22 cellular contexts compared by ENCODE assay signal in genomic region chr10:70334526-70335245, GRCh38. TPM values are rescaled to one million over a fixed set of nuclear protein-coding genes. Genes with fewer than 3 reads are reported as not detected.
"Had no signal": no experiment of that assay in that cellular context is flagged by ENCODE, and none has a peak within 500 bp of the region (broad histone marks: within the 10 kb centered on the region; RNA-seq: fewer than 3 reads in every experiment).

No MANE protein-coding gene starts in this region.

- H3K4me3 Mint-ChIP-seq: activated B cell treated with CpG ODN at 0.5 μM for 24 hours; activated CD4-positive, alpha-beta T cell treated with anti-CD3 and anti-CD28 coated beads, Interleukin-2, amount 10 ng/mL, durations not matched to agents 7 days and 5 days; activated naive CD4-positive, alpha-beta T cell treated with anti-CD3 and anti-CD28 coated beads for 36 hours; activated T-helper 17 cell treated with anti-CD3 and anti-CD28 coated beads, Interleukin-2, amount 50 U/mL, for 72 hours; dendritic cell treated with granulocyte-macrophage colony-stimulating factor and Interleukin-4, amounts not matched to agents 40 ng/mL and 50 ng/mL, for 4 days; effector memory CD8-positive, alpha-beta T cell; naive thymus-derived CD4-positive, alpha-beta T cell had no signal

- FAIRE-seq: TTC549 had no signal

- H3K4me3 ChIP-seq: lung, right lobe of liver, suprapubic skin, upper lobe of left lung had no signal

- H3K9me3 ChIP-seq: neutrophil, right lobe of liver, suprapubic skin had no signal

- H3K27me3 Mint-ChIP-seq: activated CD4-positive, alpha-beta T cell treated with anti-CD3 and anti-CD28 coated beads, Interleukin-2, amount 10 ng/mL, durations not matched to agents 7 days and 5 days; activated T-helper 17 cell treated with anti-CD3 and anti-CD28 coated beads, Interleukin-2, amount 50 U/mL, for 72 hours; effector memory CD8-positive, alpha-beta T cell; naive thymus-derived CD4-positive, alpha-beta T cell had no signal

- H3K27ac Mint-ChIP-seq: activated B cell treated with CpG ODN at 0.5 μM for 24 hours; activated CD4-positive, alpha-beta T cell treated with anti-CD3 and anti-CD28 coated beads, Interleukin-2, amount 10 ng/mL, durations not matched to agents 7 days and 5 days; activated naive CD4-positive, alpha-beta T cell treated with anti-CD3 and anti-CD28 coated beads for 36 hours; activated T-helper 17 cell treated with anti-CD3 and anti-CD28 coated beads, Interleukin-2, amount 50 U/mL, for 72 hours; dendritic cell treated with granulocyte-macrophage colony-stimulating factor and Interleukin-4, amounts not matched to agents 40 ng/mL and 50 ng/mL, for 4 days; naive thymus-derived CD4-positive, alpha-beta T cell had no signal

- H3K36me3 ChIP-seq: neutrophil, right lobe of liver, suprapubic skin, upper lobe of left lung had no signal

- H3K27ac ChIP-seq: epithelial cell of prostate, neutrophil, right lobe of liver, suprapubic skin, upper lobe of left lung had no signal

- DNase-seq: activated B cell treated with CpG ODN at 0.5 μM for 24 hours; activated CD4-positive, alpha-beta T cell treated with anti-CD3 and anti-CD28 coated beads, Interleukin-2, amount 10 ng/mL, durations not matched to agents 7 days and 5 days; activated CD8-positive, alpha-beta memory T cell treated with anti-CD3 and anti-CD28 coated beads for 24 hours; activated naive CD4-positive, alpha-beta T cell treated with anti-CD3 and anti-CD28 coated beads for 36 hours; activated T-cell treated with anti-CD3 and anti-CD28 coated beads for 4 hours; central memory CD4-positive, alpha-beta T cell; effector memory CD8-positive, alpha-beta T cell; hippocampal formation; kidney glomerular epithelial cell; naive thymus-derived CD4-positive, alpha-beta T cell; right lobe of liver; stimulated activated CD4-positive, alpha-beta T cell treated with anti-CD3 and anti-CD28 coated beads, Interleukin-12 subunit alpha, Interleukin-12 subunit beta, amount 100 ng/mL, for 4 hours; stimulated activated naive CD4-positive, alpha-beta T cell treated with Interleukin-2 at 50 U/mL for 16 hours; T-helper 2 cell had no signal

- ATAC-seq: activated T-helper 17 cell treated with anti-CD3 and anti-CD28 coated beads, Interleukin-2, amount 50 U/mL, for 72 hours; effector memory CD8-positive, alpha-beta T cell; naive thymus-derived CD4-positive, alpha-beta T cell; right lobe of liver had no signal

- H3K27me3 ChIP-seq: right lobe of liver, suprapubic skin, upper lobe of left lung had no signal

- H3K9me3 Mint-ChIP-seq: activated B cell treated with CpG ODN at 0.5 μM for 24 hours; activated T-helper 17 cell treated with anti-CD3 and anti-CD28 coated beads, Interleukin-2, amount 50 U/mL, for 72 hours; effector memory CD8-positive, alpha-beta T cell had no signal

RNA-seq across cellular contexts. Expression of gene NPFFR1, which starts 50.9 kb away (rescaled TPM):
- total RNA-seq: activated B cell treated with CpG ODN at 0.5 μM for 24 hours; activated CD4-positive, alpha-beta T cell treated with anti-CD3 and anti-CD28 coated beads, Interleukin-2, amount 10 ng/mL, durations not matched to agents 7 days and 5 days; activated naive CD4-positive, alpha-beta T cell treated with anti-CD3 and anti-CD28 coated beads for 36 hours; activated T-helper 17 cell treated with anti-CD3 and anti-CD28 coated beads, Interleukin-2, amount 50 U/mL, for 72 hours; right lobe of liver had no signal
- polyA plus RNA-seq: naive thymus-derived CD4-positive, alpha-beta T cell had no signal
